In genomic region chr5:141628175-141628788, GRCh38 we compare ENCODE assay signal across 18 cellular contexts.
"Had no signal": no experiment of that assay in that cellular context is flagged by ENCODE, and none has a peak within 500 bp of the region (broad histone marks: within the 10 kb centered on the region; RNA-seq: fewer than 3 reads in every experiment).

No MANE protein-coding gene starts in this region.

- H3K27ac ChIP-seq: gastrocnemius medialis, heart left ventricle, tibial nerve, vagina had no signal

- H3K9me3 ChIP-seq: gastrocnemius medialis, heart left ventricle, tibial nerve, vagina had no signal

- H3K4me3 ChIP-seq: gastrocnemius medialis, heart left ventricle, tibial nerve, vagina had no signal

- DNase-seq: activated CD4-positive, alpha-beta memory T cell treated with anti-CD3 and anti-CD28 coated beads for 36 hours; activated CD4-positive, alpha-beta T cell treated with anti-CD3 and anti-CD28 coated beads for 36 hours; activated naive CD4-positive, alpha-beta T cell; activated naive CD8-positive, alpha-beta T cell treated with anti-CD3 and anti-CD28 coated beads, Interleukin-2, amount 10 ng/mL, durations not matched to agents 7 days and 5 days; anterior cingulate cortex; cerebellar nuclear complex; effector memory CD4-positive, alpha-beta T cell; gastrocnemius medialis; heart left ventricle; immature natural killer cell; nucleus accumbens; stimulated activated CD4-positive, alpha-beta T cell treated with anti-CD3 and anti-CD28 coated beads, Interleukin-2, amount 100 ng/mL, for 48 hours; stimulated activated naive CD4-positive, alpha-beta T cell treated with Interleukin-2 at 50 U/mL for 16 hours; substantia nigra; T-helper 2 cell had no signal

- H3K27me3 Mint-ChIP-seq: activated CD4-positive, alpha-beta memory T cell treated with anti-CD3 and anti-CD28 coated beads for 36 hours; activated CD4-positive, alpha-beta T cell treated with anti-CD3 and anti-CD28 coated beads for 36 hours; activated naive CD8-positive, alpha-beta T cell treated with anti-CD3 and anti-CD28 coated beads, Interleukin-2, amount 10 ng/mL, durations not matched to agents 7 days and 5 days had no signal

- ATAC-seq: activated CD4-positive, alpha-beta T cell treated with anti-CD3 and anti-CD28 coated beads for 36 hours; gastrocnemius medialis; heart left ventricle had no signal

- H3K4me1 Mint-ChIP-seq: immature natural killer cell had no signal

- H3K4me3 Mint-ChIP-seq: activated CD4-positive, alpha-beta memory T cell treated with anti-CD3 and anti-CD28 coated beads for 36 hours; activated CD4-positive, alpha-beta T cell treated with anti-CD3 and anti-CD28 coated beads for 36 hours; activated naive CD8-positive, alpha-beta T cell treated with anti-CD3 and anti-CD28 coated beads, Interleukin-2, amount 10 ng/mL, durations not matched to agents 7 days and 5 days; immature natural killer cell; nephron had no signal

- H3K4me1 ChIP-seq: vagina had no signal

- H3K9me3 Mint-ChIP-seq: activated CD4-positive, alpha-beta memory T cell treated with anti-CD3 and anti-CD28 coated beads for 36 hours; activated naive CD8-positive, alpha-beta T cell treated with anti-CD3 and anti-CD28 coated beads, Interleukin-2, amount 10 ng/mL, durations not matched to agents 7 days and 5 days; immature natural killer cell; nephron had no signal

- H3K27ac Mint-ChIP-seq: activated CD4-positive, alpha-beta memory T cell treated with anti-CD3 and anti-CD28 coated beads for 36 hours; activated CD4-positive, alpha-beta T cell treated with anti-CD3 and anti-CD28 coated beads for 36 hours; activated naive CD8-positive, alpha-beta T cell treated with anti-CD3 and anti-CD28 coated beads, Interleukin-2, amount 10 ng/mL, durations not matched to agents 7 days and 5 days; immature natural killer cell; nephron had no signal

- H3K27me3 ChIP-seq: gastrocnemius medialis, heart left ventricle, tibial nerve, vagina had no signal
